ENCODE assay signal across 13 cellular contexts in the genomic region with DNA sequence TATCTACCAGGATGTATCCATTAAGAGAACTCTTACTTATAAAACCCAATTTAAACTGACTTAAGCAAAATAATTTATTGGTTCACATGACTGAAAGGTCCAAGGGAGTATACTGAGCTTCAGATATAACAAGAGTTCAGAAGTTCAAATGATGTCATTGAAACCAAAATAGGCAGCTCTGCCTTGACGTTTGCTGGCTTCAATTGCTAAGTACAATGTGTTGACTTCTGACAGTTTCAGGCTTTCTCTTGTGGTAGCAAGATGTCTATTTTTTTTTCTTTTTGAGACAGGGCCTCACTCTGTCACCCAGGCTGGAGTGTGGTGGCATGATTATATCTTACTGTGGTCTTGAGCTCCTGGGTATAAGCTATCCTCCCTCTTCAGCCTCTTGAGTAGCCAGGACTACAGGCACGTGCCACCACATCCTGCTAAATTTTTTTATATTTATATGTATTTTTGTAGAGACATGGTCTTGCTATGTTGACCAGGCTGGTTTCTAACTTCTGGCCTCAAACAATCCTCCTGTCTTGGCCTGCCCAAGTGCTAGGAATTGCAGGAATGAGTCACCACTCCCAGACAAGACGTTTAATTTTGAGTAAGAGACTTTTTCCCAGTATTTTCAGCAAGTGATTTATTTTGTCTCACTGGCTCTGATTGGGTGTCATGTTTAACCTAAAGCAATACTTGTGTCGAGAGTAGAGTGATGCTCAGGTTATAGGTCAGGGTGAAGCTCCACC.
DNase-seq lines count a peak whose midpoint lies in the region; ATAC-seq, FAIRE-seq and TF ChIP-seq lines count a peak whose summit lies in the region.
"Had no signal": no experiment of that assay in that cellular context is flagged by ENCODE, and none has a peak within 500 bp of the region (broad histone marks: within the 10 kb centered on the region; RNA-seq: fewer than 3 reads in every experiment).

No MANE protein-coding gene starts in this region.

- H3K36me3 ChIP-seq in bronchial epithelial cell (ENCODE audit: control insufficient read depth, insufficient read depth, low read length): no peaks in the 10 kb centered on the region

- H3K27me3 ChIP-seq in bronchial epithelial cell (ENCODE audit: control insufficient read depth, insufficient read depth, low read length): no peaks in the 10 kb centered on the region

- intact Hi-C loops in Right ventricle myocardium inferior (cut with DNase I): no loop called here

- ATAC-seq in GM18502 (IDR thresholded peaks at IDR 0.05; ENCODE audit: poor library complexity, unreplicated experiment) (peak; percentile 90), GM21447 (IDR thresholded peaks at IDR 0.05; ENCODE audit: unreplicated experiment) (peak; percentile 63), HG03196 (IDR thresholded peaks at IDR 0.05; ENCODE audit: unreplicated experiment) (peak; percentile 75), Right ventricle myocardium inferior (no peak)
- ATAC-seq: T-helper 17 cell had no signal

- no peak overlapping the region for H3K4me3 ChIP-seq in bronchial epithelial cell (ENCODE audit: low read depth, low read length)

- no peak for TF ChIP-seq CTCF in bronchial epithelial cell (IDR thresholded peaks at IDR 0.05; ENCODE audit: insufficient read depth, low read length, severe bottlenecking)

- FAIRE-seq in bronchial epithelial cell (lab: Jason Lieb, UNC): no peak

- DNase-seq in bronchial epithelial cell (ENCODE audit: low read depth) (peak; percentile 91), SW 1271 (lab: John Stamatoyannopoulos, UW) (no peak), HK-2 (ENCODE audit: unreplicated experiment) (no peak), Right ventricle myocardium inferior (ENCODE audit: missing footprints) (no peak)
- DNase-seq in stimulated activated CD4-positive, alpha-beta T cell treated with anti-CD3 and anti-CD28 coated beads, Interleukin-2, amount 100 ng/mL, for 48 hours: no peak
- DNase-seq: activated effector memory CD4-positive, alpha-beta T cell treated with anti-CD3 and anti-CD28 coated beads, Interleukin-2, amount 50 U/mL, for 16 hours; C1 segment of cervical spinal cord; immature natural killer cell; NCI-H446; T-helper 17 cell had no signal
